Comparison of ENCODE assay signal across 32 cellular contexts in genomic region chrX:117843749-117844148, GRCh38.
"Had no signal": no experiment of that assay in that cellular context is flagged by ENCODE, and none has a peak within 500 bp of the region (broad histone marks: within the 10 kb centered on the region; RNA-seq: fewer than 3 reads in every experiment).

No MANE protein-coding gene starts in this region.

- DNase-seq: activated B cell treated with CpG ODN at 0.5 μM for 24 hours; activated CD4-positive, alpha-beta memory T cell treated with anti-CD3 and anti-CD28 coated beads for 36 hours; activated CD4-positive, alpha-beta T cell treated with anti-CD3 and anti-CD28 coated beads for 4 hours; activated CD4-positive, alpha-beta T cell treated with anti-CD3 and anti-CD28 coated beads, Interleukin-2, amount 10 ng/mL, durations not matched to agents 24 days and 14 days; activated CD4-positive, alpha-beta T cell treated with anti-CD3 and anti-CD28 coated beads, Interleukin-2, amount 50 U/mL, for 1 hour; activated CD4-positive, alpha-beta T cell treated with anti-CD3 and anti-CD28 coated beads, Interleukin-2, amount 50 U/mL, for 4 hours; activated CD4-positive, CD25-positive, alpha-beta regulatory T cell treated with anti-CD3 and anti-CD28 coated beads, Interleukin-2, amount 50 U/mL, for 72 hours; activated CD8-positive, alpha-beta memory T cell treated with anti-CD3 and anti-CD28 coated beads, Interleukin-2, amount 50 U/mL, for 4 hours; activated CD8-positive, alpha-beta T cell treated with anti-CD3 and anti-CD28 coated beads for 36 hours; activated effector memory CD4-positive, alpha-beta T cell treated with anti-CD3 and anti-CD28 coated beads, Interleukin-2, amount 50 U/mL, for 16 hours; activated gamma-delta T cell treated with Interleukin-2 at 50 U/mL for 16 hours; activated naive CD4-positive, alpha-beta T cell; activated naive CD4-positive, alpha-beta T cell treated with anti-CD3 and anti-CD28 coated beads, Interleukin-2, amount 10 ng/mL, durations not matched to agents 7 days and 5 days; activated naive CD8-positive, alpha-beta T cell treated with anti-CD3 and anti-CD28 coated beads, Interleukin-2, amount 10 ng/mL, durations not matched to agents 7 days and 5 days; activated naive CD8-positive, alpha-beta T cell treated with anti-CD3 and anti-CD28 coated beads, Interleukin-2, amount 50 U/mL, for 24 hours; activated T-cell treated with anti-CD3 and anti-CD28 coated beads for 4 hours; activated T-cell treated with anti-CD3 and anti-CD28 coated beads, Interleukin-2, amount 50 U/mL, for 1 hour; activated T-cell treated with anti-CD3 and anti-CD28 coated beads, Interleukin-2, amount 50 U/mL, for 4 hours; activated T-cell treated with anti-CD3 and anti-CD28 coated beads, Interleukin-2, amount 50 U/mL, for 72 hours; amygdala; anterior cingulate cortex; caudate nucleus; cerebellar nuclear complex; T-helper 1 cell; T-helper 2 cell; T-helper 9 cell had no signal

- H3K4me3 ChIP-seq: ascending aorta, cardiac muscle cell had no signal

- ATAC-seq: activated CD8-positive, alpha-beta T cell treated with anti-CD3 and anti-CD28 coated beads for 36 hours; activated naive CD8-positive, alpha-beta T cell treated with anti-CD3 and anti-CD28 coated beads, Interleukin-2, amount 50 U/mL, for 24 hours; activated T-cell treated with anti-CD3 and anti-CD28 coated beads, Interleukin-2, amount 50 U/mL, for 4 hours; activated T-cell treated with anti-CD3 and anti-CD28 coated beads, Interleukin-2, amount 50 U/mL, for 72 hours; activated T-helper 17 cell treated with anti-CD3 and anti-CD28 coated beads, Interleukin-2, amount 50 U/mL, for 72 hours had no signal

- H3K9me3 ChIP-seq: ascending aorta had no signal

- H3K27ac ChIP-seq: ascending aorta, cardiac muscle cell, VCaP had no signal

- H3K36me3 ChIP-seq: ascending aorta, cardiac muscle cell had no signal

- H3K27me3 ChIP-seq: ascending aorta, cardiac muscle cell had no signal

- H3K4me1 ChIP-seq: ascending aorta had no signal

- FAIRE-seq: bronchial epithelial cell, TTC549 had no signal
